ENCODE assay signal across 13 cellular contexts in the genomic region with DNA sequence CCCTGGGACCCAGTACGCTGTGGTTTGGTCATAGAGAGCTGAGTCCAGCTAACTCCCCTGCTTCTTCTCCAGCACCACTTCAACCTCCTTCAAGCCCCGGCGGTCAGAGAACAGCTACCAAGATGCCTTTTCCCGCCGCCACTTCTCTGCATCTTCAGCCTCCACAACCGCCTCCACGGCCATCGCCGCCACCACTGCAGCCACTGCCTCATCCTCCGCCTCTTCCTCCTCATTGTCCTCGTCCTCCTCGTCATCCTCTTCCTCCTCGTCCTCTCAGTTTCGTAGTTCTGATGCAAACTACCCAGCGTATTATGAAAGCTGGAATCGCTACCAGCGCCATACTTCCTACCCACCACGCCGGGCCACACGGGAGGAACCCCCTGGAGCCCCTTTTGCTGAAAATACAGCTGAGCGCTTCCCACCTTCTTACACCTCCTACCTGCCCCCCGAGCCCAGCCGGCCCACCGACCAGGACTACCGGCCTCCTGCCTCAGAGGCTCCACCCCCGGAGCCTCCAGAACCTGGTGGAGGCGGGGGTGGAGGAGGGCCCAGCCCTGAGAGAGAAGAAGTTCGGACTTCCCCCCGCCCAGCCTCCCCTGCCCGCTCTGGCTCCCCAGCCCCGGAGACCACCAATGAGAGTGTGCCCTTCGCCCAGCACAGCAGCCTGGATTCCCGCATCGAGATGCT.
"Had no signal": no experiment of that assay in that cellular context is flagged by ENCODE, and none has a peak within 500 bp of the region (broad histone marks: within the 10 kb centered on the region; RNA-seq: fewer than 3 reads in every experiment).

No MANE protein-coding gene starts in this region.

- H3K27ac Mint-ChIP-seq: activated CD4-positive, alpha-beta memory T cell treated with anti-CD3 and anti-CD28 coated beads for 36 hours; activated T-cell treated with anti-CD3 and anti-CD28 coated beads, Interleukin-2, amount 50 U/mL, for 72 hours; mesothelial cell of epicardium had no signal

- H3K4me1 Mint-ChIP-seq: mesothelial cell of epicardium had no signal

- H3K27me3 Mint-ChIP-seq: activated CD4-positive, alpha-beta memory T cell treated with anti-CD3 and anti-CD28 coated beads for 36 hours; stimulated activated naive CD8-positive, alpha-beta T cell treated with anti-CD3 and anti-CD28 coated beads, Interleukin-15, amount 100 ng/mL, for 72 hours had no signal

- H3K4me3 Mint-ChIP-seq: activated CD4-positive, alpha-beta memory T cell treated with anti-CD3 and anti-CD28 coated beads for 36 hours; activated T-cell treated with anti-CD3 and anti-CD28 coated beads, Interleukin-2, amount 50 U/mL, for 72 hours; mesothelial cell of epicardium; neural crest cell; stimulated activated naive CD8-positive, alpha-beta T cell treated with anti-CD3 and anti-CD28 coated beads, Interleukin-15, amount 100 ng/mL, for 72 hours had no signal

- ATAC-seq: activated T-cell treated with anti-CD3 and anti-CD28 coated beads, Interleukin-2, amount 50 U/mL, for 72 hours had no signal

- H3K9me3 Mint-ChIP-seq: activated CD4-positive, alpha-beta memory T cell treated with anti-CD3 and anti-CD28 coated beads for 36 hours; activated T-cell treated with anti-CD3 and anti-CD28 coated beads, Interleukin-2, amount 50 U/mL, for 72 hours; mesothelial cell of epicardium; neural crest cell; stimulated activated naive CD8-positive, alpha-beta T cell treated with anti-CD3 and anti-CD28 coated beads, Interleukin-15, amount 100 ng/mL, for 72 hours had no signal

- DNase-seq: activated CD4-positive, alpha-beta memory T cell treated with anti-CD3 and anti-CD28 coated beads for 36 hours; activated CD4-positive, CD25-positive, alpha-beta regulatory T cell treated with anti-CD3 and anti-CD28 coated beads, Interleukin-2, amount 50 U/mL, for 72 hours; activated gamma-delta T cell treated with Interleukin-2 at 50 U/mL for 16 hours; activated T-cell treated with anti-CD3 and anti-CD28 coated beads, Interleukin-2, amount 50 U/mL, for 72 hours; central memory CD4-positive, alpha-beta T cell; effector CD8-positive, alpha-beta T cell; erythroblast; stimulated activated CD4-positive, alpha-beta T cell treated with anti-CD3 and anti-CD28 coated beads, Interleukin-12 subunit alpha, Interleukin-12 subunit beta, amount 100 ng/mL, for 4 hours; stimulated activated naive CD8-positive, alpha-beta T cell treated with anti-CD3 and anti-CD28 coated beads, Interleukin-15, amount 100 ng/mL, for 72 hours; SW 1271; testis had no signal
